ENCODE assay signal across 1 cellular context in genomic region chr2:203721770-203722169, GRCh38.
TF ChIP-seq lines count a peak whose summit lies in the region.

No MANE protein-coding gene starts in this region.

TF ChIP-seq in HepG2, 621 proteins besides CTCF, POLR2A, EP300 and RAD21:
- TF ChIP-seq ZNF441 (CRISPR knock-in tag; IDR thresholded peaks at IDR 0.05; ENCODE audit: borderline replicate concordance) (no peak), ZNF333 (CRISPR knock-in tag; IDR thresholded peaks at IDR 0.05; ENCODE audit: borderline replicate concordance) (no peak), IKZF1 (IDR thresholded peaks at IDR 0.05) (no peak), IRF9 (CRISPR knock-in tag; IDR thresholded peaks at IDR 0.05; ENCODE audit: borderline replicate concordance) (no peak), ZBTB14 (CRISPR knock-in tag; IDR thresholded peaks at IDR 0.05) (no peak), ZNF891 (CRISPR knock-in tag; IDR thresholded peaks at IDR 0.05) (no peak), ZFP90 (CRISPR knock-in tag; IDR thresholded peaks at IDR 0.05; ENCODE audit: borderline replicate concordance) (no peak), ZNF790 (CRISPR knock-in tag; IDR thresholded peaks at IDR 0.05; ENCODE audit: borderline replicate concordance) (no peak), MTA3 (CRISPR knock-in tag; IDR thresholded peaks at IDR 0.05) (no peak), CHD4 (IDR thresholded peaks at IDR 0.05; ENCODE audit: borderline replicate concordance, low read length) (no peak)
TF ChIP-seq in HepG2: peak in this region for 0.
